17 cellular contexts compared by ENCODE assay signal in the genomic region with DNA sequence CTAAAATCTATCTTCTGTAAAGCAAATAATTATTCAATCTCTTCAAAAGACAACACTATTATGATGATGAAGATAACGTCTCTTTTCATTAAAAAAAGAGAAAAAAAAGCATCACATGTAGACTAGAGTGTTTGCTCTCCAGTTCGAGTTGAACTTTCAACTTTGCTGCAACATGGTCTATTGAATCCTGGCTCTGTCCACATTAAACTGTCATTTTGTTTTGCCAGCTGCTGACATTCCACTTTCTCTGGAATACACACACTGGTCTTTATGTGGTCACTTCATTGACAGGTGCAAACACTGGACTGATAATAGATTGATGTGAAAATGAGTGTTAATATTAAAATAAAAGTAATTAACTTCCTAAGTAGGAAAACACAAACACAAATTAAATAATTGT.
"Had no signal": no experiment of that assay in that cellular context is flagged by ENCODE, and none has a peak within 500 bp of the region (broad histone marks: within the 10 kb centered on the region; RNA-seq: fewer than 3 reads in every experiment).

No MANE protein-coding gene starts in this region.

- H3K27ac ChIP-seq: adrenal gland, breast epithelium, tibial nerve, vagina, VCaP had no signal

- H3K4me3 ChIP-seq: adrenal gland, breast epithelium, tibial nerve, vagina had no signal

- H3K4me1 ChIP-seq: adrenal gland, breast epithelium, tibial nerve, vagina had no signal

- H3K36me3 ChIP-seq: adrenal gland, breast epithelium, tibial nerve, vagina had no signal

- ATAC-seq: activated naive CD4-positive, alpha-beta T cell treated with anti-CD3 and anti-CD28 coated beads, Interleukin-2, amount 50 U/mL, for 72 hours; left colon had no signal

- H3K27me3 ChIP-seq: adrenal gland, breast epithelium, tibial nerve, vagina had no signal

- H3K9me3 ChIP-seq: adrenal gland, breast epithelium, tibial nerve, vagina had no signal

- DNase-seq: activated CD4-positive, alpha-beta T cell treated with anti-CD3 and anti-CD28 coated beads for 1 hour; activated gamma-delta T cell; adrenal gland; cortex of kidney; erythroblast; foreskin melanocyte; glutamatergic neuron; hippocampal formation; islet precursor cell; left colon; nephron progenitor cell; nucleus accumbens had no signal
